Comparison of ENCODE assay signal across 19 cellular contexts in the genomic region with DNA sequence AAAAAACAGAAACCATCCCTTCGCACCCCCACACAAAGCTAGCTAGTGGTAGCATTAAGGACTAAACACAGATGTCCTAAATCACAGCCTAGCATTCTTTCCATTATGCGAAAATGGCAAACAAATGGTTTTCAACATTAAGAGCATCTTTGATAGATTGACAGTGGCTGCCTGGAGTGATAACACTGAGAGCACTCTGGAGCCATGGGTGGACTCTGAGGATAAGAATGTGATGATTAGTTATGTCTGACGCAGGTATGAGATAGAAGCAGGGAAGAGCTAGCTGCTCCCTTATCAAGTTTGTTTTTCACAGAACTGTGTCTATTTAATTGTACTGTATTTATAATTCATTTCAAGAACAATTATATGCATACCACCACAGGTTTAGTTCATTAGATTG.
"Had no signal": no experiment of that assay in that cellular context is flagged by ENCODE, and none has a peak within 500 bp of the region (broad histone marks: within the 10 kb centered on the region; RNA-seq: fewer than 3 reads in every experiment).

No MANE protein-coding gene starts in this region.

- DNase-seq: Karpas-422, KG1, MG63, NCI-H1092, NCI-H1105 treated with DMSO at 0.1 percent for 48 hours, NCI-H1417 treated with DMSO at 0.1 percent for 48 hours, NCI-H146, NCI-H1694 treated with DMSO at 0.1 percent for 48 hours, NCI-H1930, NCI-H2081, NCI-H2107, NCI-H2227 treated with DMSO at 0.1 percent for 48 hours, NCI-H524, NCI-H69, NCI-H774, RPMI8226, SHP77 treated with DMSO at 0.1 percent for 48 hours, SJCRH30 had no signal

- H3K36me3 ChIP-seq: MG63, SJCRH30 had no signal

- H3K27ac ChIP-seq: SJCRH30 had no signal

- H3K9me3 ChIP-seq: MG63, SJCRH30 had no signal

- H3K4me3 ChIP-seq: MG63, SJCRH30 had no signal

- FAIRE-seq: RCC 7860 had no signal

- H3K27me3 ChIP-seq: MG63, SJCRH30 had no signal
